Comparison of ENCODE assay signal across 21 cellular contexts in genomic region chr22:50157976-50158375, GRCh38. TPM values are rescaled to one million over a fixed set of nuclear protein-coding genes. Genes with fewer than 3 reads are reported as not detected.
DNase-seq lines count a peak whose midpoint lies in the region; ATAC-seq and TF ChIP-seq lines count a peak whose summit lies in the region.
"Had no signal": no experiment of that assay in that cellular context is flagged by ENCODE, and none has a peak within 500 bp of the region (broad histone marks: within the 10 kb centered on the region; RNA-seq: fewer than 3 reads in every experiment).

No MANE protein-coding gene starts in this region.

- ATAC-seq in left lung (peak; percentile 97), upper lobe of left lung (ENCODE audit: low FRiP score in 2 of 2) (peak; percentile 56 to 89), body of pancreas (no peak), GM19467 (IDR thresholded peaks at IDR 0.05; ENCODE audit: unreplicated experiment) (no peak)
- ATAC-seq: A549; activated CD4-positive, CD25-positive, alpha-beta regulatory T cell treated with anti-CD3 and anti-CD28 coated beads, Interleukin-2, amount 50 U/mL, for 24 hours; left lobe of liver; Right ventricle myocardium inferior had no signal

- H3K36me3 ChIP-seq in mammary epithelial cell (ENCODE audit: insufficient read depth, low read length) (no peaks in the 10 kb centered on the region), left lung (no peaks in the 10 kb centered on the region), upper lobe of left lung (no peaks in the 10 kb centered on the region), body of pancreas (replicated peaks in 1 of 2; ENCODE audit: insufficient read depth in 1 of 2, low read depth in 2 of 2) (no peaks in the 10 kb centered on the region)

- H3K4me1 ChIP-seq in mammary epithelial cell (ENCODE audit: insufficient read depth, low read length) (peaks cover 10% of the 10 kb centered on the region), left lung (no peaks in the 10 kb centered on the region), upper lobe of left lung (no peaks in the 10 kb centered on the region), body of pancreas (no peaks in the 10 kb centered on the region)
- H3K4me1 ChIP-seq: A549 had no signal

- peak overlapping the region; percentile 69 for H3K4me2 ChIP-seq in mammary epithelial cell (ENCODE audit: insufficient read depth, low read depth, low read length)
- H3K4me2 ChIP-seq: A549, hepatocyte had no signal

- DNase-seq in NCI-H1105 treated with DMSO at 0.1 percent for 48 hours (lab: John Stamatoyannopoulos, UW) (peak; percentile 2), NCI-H1105 (lab: John Stamatoyannopoulos, UW) (no peak), mammary epithelial cell (peak; percentile 68), left lung (peak; percentile 62 to 88), upper lobe of left lung (peak; percentile 80 to 84), body of pancreas (no peak)
- no peak for DNase-seq in activated naive CD4-positive, alpha-beta T cell treated with anti-CD3 and anti-CD28 coated beads, Interleukin-2, amount 10 ng/mL, durations not matched to agents 7 days and 5 days
- DNase-seq: activated CD8-positive, alpha-beta memory T cell treated with anti-CD3 and anti-CD28 coated beads, Interleukin-2, amount 50 U/mL, for 4 hours; activated naive CD4-positive, alpha-beta T cell treated with anti-CD3 and anti-CD28 coated beads for 36 hours; CD4-positive, alpha-beta T cell; GM23248; NCI-H2029 treated with DMSO at 0.1 percent for 48 hours; NCI-H82; T-helper 2 cell had no signal

- H3K4me3 ChIP-seq in mammary epithelial cell (replicated peaks in 1 of 3; ENCODE audit: insufficient read depth in 1 of 3, low read depth in 2 of 3, low read length in 3 of 3) (peak overlapping the region in 1 of 3 experiments; percentile 26), left lung (no peak overlapping the region), upper lobe of left lung (no peak overlapping the region), body of pancreas (no peak overlapping the region)
- H3K4me3 ChIP-seq: A549, GM23248, hepatocyte had no signal

- TF ChIP-seq POLR2A in upper lobe of left lung (IDR thresholded peaks at IDR 0.05), result peak in 1 of 4 donors; percentile 24
- no peak for TF ChIP-seq POLR2A in body of pancreas (IDR thresholded peaks at IDR 0.05)

- 5% methylated on average over 16 of the region's 16 CpGs for WGBS in mammary epithelial cell (ENCODE audit: low coverage, missing lambda C conversion rate)
- 57 to 66% methylated on average over 10 to 16 of the region's 16 CpGs for WGBS in upper lobe of left lung, 2 donors
- 60 to 70% methylated on average over 13 to 16 of the region's 16 CpGs for WGBS in body of pancreas, 2 donors

- intact Hi-C loops in mammary epithelial cell (cut with micrococcal nuclease) (loop anchor here (2.0 kb wide), 1 partner anchor 43 kb away; the partner anchor contains the start of gene SELENOO), left lung (cut with DNase I) (no loop called here), body of pancreas (cut with DNase I) (no loop called here)

- TF ChIP-seq CTCF in mammary epithelial cell (conservative IDR thresholded peaks at IDR 0.05 in 1 of 2, IDR thresholded peaks at IDR 0.05 in 1 of 2; ENCODE audit: extremely low read depth in 1 of 2, insufficient read depth in 1 of 2, low read depth in 1 of 2, low read length in 2 of 2) (no peak), left lung (IDR thresholded peaks at IDR 0.05) (no peak), upper lobe of left lung (IDR thresholded peaks at IDR 0.05) (no peak), body of pancreas (IDR thresholded peaks at IDR 0.05) (no peak)

- no peak overlapping the region for H3K4me3 Mint-ChIP-seq in activated naive CD4-positive, alpha-beta T cell treated with anti-CD3 and anti-CD28 coated beads, Interleukin-2, amount 10 ng/mL, durations not matched to agents 7 days and 5 days
- H3K4me3 Mint-ChIP-seq: activated naive CD4-positive, alpha-beta T cell treated with anti-CD3 and anti-CD28 coated beads for 36 hours; CD4-positive, alpha-beta T cell; nephron had no signal

- BruUV-seq in mammary epithelial cell (replicated peaks; lab: Mats Ljungman, UMichigan), result no TSS peak

- H3K9me3 ChIP-seq in mammary epithelial cell (replicated peaks; ENCODE audit: insufficient read depth, low read length) (no peaks in the 10 kb centered on the region), left lung (no peaks in the 10 kb centered on the region), upper lobe of left lung (no peaks in the 10 kb centered on the region), body of pancreas (no peaks in the 10 kb centered on the region)
- H3K9me3 ChIP-seq: A549 had no signal

- peak overlapping the region; percentile 87 for H2AFZ ChIP-seq in mammary epithelial cell (ENCODE audit: low read depth, low read length)
- H2AFZ ChIP-seq: GM23248, hepatocyte had no signal

- TF ChIP-seq EP300 in upper lobe of left lung (IDR thresholded peaks at IDR 0.05), result no peak

- dilution Hi-C loops in mammary epithelial cell (cut with HindIII; ENCODE audit: low sequenced_read_pairs), result loop anchor here (10.0 kb wide), 1 partner anchor 407 kb away; the partner anchor contains the start of gene SYCE3

- no peaks in the 10 kb centered on the region for H3K27me3 ChIP-seq in mammary epithelial cell (ENCODE audit: insufficient read depth, low read length)
- peaks cover 0 to 25% of the 10 kb centered on the region in 2 donors for H3K27me3 ChIP-seq in left lung
- H3K27me3 ChIP-seq in upper lobe of left lung, result no peaks in the 10 kb centered on the region
- H3K27me3 ChIP-seq in body of pancreas, result no peaks in the 10 kb centered on the region
- H3K27me3 ChIP-seq: hepatocyte had no signal

- CTCF ChIA-PET in mammary epithelial cell (lab: Charles Lee; ENCODE audit: low non-redundant PET), result interaction anchor here (0.5 kb wide), 1 partner anchor 9 kb away, joined by 5 read pairs; no protein-coding TSS in a partner anchor
- CTCF ChIA-PET in activated naive CD4-positive, alpha-beta T cell treated with anti-CD3 and anti-CD28 coated beads, Interleukin-2, amount 10 ng/mL, durations not matched to agents 7 days and 5 days (lab: Charles Lee), result no interaction called here

- peaks cover 49% of the 10 kb centered on the region for H3K27me3 Mint-ChIP-seq in activated naive CD4-positive, alpha-beta T cell treated with anti-CD3 and anti-CD28 coated beads, Interleukin-2, amount 10 ng/mL, durations not matched to agents 7 days and 5 days

- H4K20me1 ChIP-seq in mammary epithelial cell (ENCODE audit: insufficient read depth, low read length), result no peaks in the 10 kb centered on the region

- H3K9ac ChIP-seq in mammary epithelial cell (ENCODE audit: insufficient read depth, low read length), result no peak overlapping the region
- H3K9ac ChIP-seq: GM23248 had no signal

- H3K79me2 ChIP-seq in mammary epithelial cell (ENCODE audit: insufficient read depth, low read length), result no peaks in the 10 kb centered on the region
- H3K79me2 ChIP-seq: hepatocyte had no signal

- no peaks in the 10 kb centered on the region for H3K36me3 Mint-ChIP-seq in activated naive CD4-positive, alpha-beta T cell treated with anti-CD3 and anti-CD28 coated beads, Interleukin-2, amount 10 ng/mL, durations not matched to agents 7 days and 5 days

- H3K27ac Mint-ChIP-seq in activated naive CD4-positive, alpha-beta T cell treated with anti-CD3 and anti-CD28 coated beads, Interleukin-2, amount 10 ng/mL, durations not matched to agents 7 days and 5 days, result no peak overlapping the region
- H3K27ac Mint-ChIP-seq: activated naive CD4-positive, alpha-beta T cell treated with anti-CD3 and anti-CD28 coated beads for 36 hours; CD4-positive, alpha-beta T cell; nephron had no signal

- no peaks in the 10 kb centered on the region for H3K9me3 Mint-ChIP-seq in activated naive CD4-positive, alpha-beta T cell treated with anti-CD3 and anti-CD28 coated beads, Interleukin-2, amount 10 ng/mL, durations not matched to agents 7 days and 5 days
- H3K9me3 Mint-ChIP-seq: activated naive CD4-positive, alpha-beta T cell treated with anti-CD3 and anti-CD28 coated beads for 36 hours; CD4-positive, alpha-beta T cell; nephron had no signal

- no peak overlapping the region for H3K27ac ChIP-seq in mammary epithelial cell (ENCODE audit: insufficient read depth, low read depth, low read length)
- no peak overlapping the region for H3K27ac ChIP-seq in left lung
- no peak overlapping the region for H3K27ac ChIP-seq in upper lobe of left lung
- no peak overlapping the region for H3K27ac ChIP-seq in body of pancreas
- H3K27ac ChIP-seq: A549, GM23248, hepatocyte had no signal

- in situ Hi-C loops in mammary epithelial cell (cut with MboI; ENCODE audit: low sequenced_read_pairs in 2 of 2), result loop anchor here in 1 of 2 donors (10.0 kb wide), 1 partner anchor 47 kb away; the partner anchor contains the start of gene SELENOO

- H3K4me1 Mint-ChIP-seq in activated naive CD4-positive, alpha-beta T cell treated with anti-CD3 and anti-CD28 coated beads, Interleukin-2, amount 10 ng/mL, durations not matched to agents 7 days and 5 days, result no peaks in the 10 kb centered on the region
- H3K4me1 Mint-ChIP-seq: nephron had no signal

RNA-seq across cellular contexts. Expression of gene PANX2, which starts 12.6 kb away (rescaled TPM):
- 1 to 10 TPM in 1 of 2 donors, under 1 TPM in 1; 0.83 to 4.4 TPM for total RNA-seq in mammary epithelial cell
- 1.8 TPM for polyA plus RNA-seq in mammary epithelial cell
- polyA minus RNA-seq in mammary epithelial cell, result 0.67 TPM
- total RNA-seq in left lung, result 1 to 10 TPM; 2.1 to 4.6 TPM
- 10 to 100 TPM in 3 of 6 donors, 1 to 10 TPM in 3; 1.9 to 16.8 (median 7.1) TPM for total RNA-seq in upper lobe of left lung
- 1 to 10 TPM in 1 of 2 donors, under 1 TPM in 1; 0.33 to 3.1 TPM for total RNA-seq in body of pancreas
- total RNA-seq: GM23248 had no signal

RNA-seq across cellular contexts. Expression of gene TRABD, which starts 27.7 kb away (rescaled TPM):
- total RNA-seq in mammary epithelial cell (10 to 100 TPM; 25.8 to 63.5 TPM), left lung (10 to 100 TPM; 37.5 to 54.2 TPM), upper lobe of left lung (10 to 100 TPM; 32.9 to 88.0 (median 56.3) TPM), body of pancreas (100 to 1,000 TPM in 1 of 2 donors, 10 to 100 TPM in 1; 82.8 to 110 TPM)
- 53.4 TPM for polyA plus RNA-seq in mammary epithelial cell
- 43.4 TPM for polyA minus RNA-seq in mammary epithelial cell

RNA-seq across cellular contexts. Expression of gene SELENOO, which starts 42.8 kb away (rescaled TPM):
- total RNA-seq in mammary epithelial cell (10 to 100 TPM; 21.5 to 36.9 TPM), left lung (10 to 100 TPM; 19.5 to 22.0 TPM), upper lobe of left lung (100 to 1,000 TPM in 1 of 6 donors, 10 to 100 TPM in 5; 23.1 to 102 (median 28.9) TPM), body of pancreas (10 to 100 TPM; 23.6 to 57.4 TPM)
- 39.7 TPM for polyA plus RNA-seq in mammary epithelial cell
- polyA minus RNA-seq in mammary epithelial cell, result 12.8 TPM

Comparison
In these comparisons a context has a peak if more than half of its experiments do, and no peak if none do; other contexts are left out.
1. DNase-seq: peak in NCI-H1105 treated with DMSO at 0.1 percent for 48 hours (single experiment), mammary epithelial cell (single experiment), left lung (2 of 2) and upper lobe of left lung (2 of 2); none in NCI-H1105 (single experiment), activated naive CD4-positive, alpha-beta T cell treated with anti-CD3 and anti-CD28 coated beads, Interleukin-2, amount 10 ng/mL, durations not matched to agents 7 days and 5 days (single experiment) and body of pancreas (0 of 4).
2. ATAC-seq: peak in left lung (single experiment) and upper lobe of left lung (2 of 2); none in body of pancreas (single experiment) and GM19467 (single experiment).